In the genomic region with DNA sequence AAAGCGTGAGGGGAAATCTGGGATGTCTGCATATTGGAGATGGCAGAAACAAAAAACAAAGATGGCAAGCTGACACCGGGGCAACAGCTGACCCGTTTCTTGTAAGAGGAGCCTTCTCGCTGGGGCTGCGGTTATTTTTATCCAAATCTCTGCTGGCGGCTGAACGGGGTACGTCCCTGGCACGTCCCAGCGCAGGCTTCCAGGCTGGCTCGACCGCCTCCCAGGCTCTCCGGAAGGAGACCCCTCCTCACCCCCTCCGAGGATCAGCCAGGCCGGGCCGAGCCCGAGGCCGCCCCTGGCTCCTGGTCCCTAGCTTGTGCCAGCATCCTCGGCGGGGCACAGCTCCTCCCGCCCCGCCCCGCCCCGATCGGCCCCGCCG, we compare ENCODE assay signal across 8 cellular contexts. TPM values are rescaled to one million over a fixed set of nuclear protein-coding genes. Genes with fewer than 3 reads are reported as not detected.
A peak's percentile ranks its signal among the peaks of the same experiment; 100 is the strongest.
DNase-seq lines count a peak whose midpoint lies in the region; ATAC-seq and TF ChIP-seq lines count a peak whose summit lies in the region.
"Had no signal": no experiment of that assay in that cellular context is flagged by ENCODE, and none has a peak within 500 bp of the region (broad histone marks: within the 10 kb centered on the region; RNA-seq: fewer than 3 reads in every experiment).

No MANE protein-coding gene starts in this region.

- peak overlapping the region; percentile 89 for H3K4me2 ChIP-seq in fibroblast of lung (ENCODE audit: extremely low read depth, insufficient read depth, low read length)

- peaks cover 15 to 26% (median 23%) of the 10 kb centered on the region in 4 donors for H3K4me1 Mint-ChIP-seq in naive thymus-derived CD8-positive, alpha-beta T cell

- peak overlapping the region; percentile 82 to 89 (median 86) for H3K4me3 ChIP-seq in fibroblast of lung (replicated peaks in 1 of 4; ENCODE audit: control extremely low read depth in 1 of 4, insufficient read depth in 1 of 4, low read depth in 3 of 4, low read length in 4 of 4)

- no peaks in the 10 kb centered on the region for H3K9me3 Mint-ChIP-seq in naive thymus-derived CD8-positive, alpha-beta T cell

- TF ChIP-seq CTCF in GM10266 (IDR thresholded peaks at IDR 0.05; ENCODE audit: control insufficient read depth, insufficient read depth, low read depth, missing control alignments): no peak
- no peak for TF ChIP-seq CTCF in VCaP (conservative IDR thresholded peaks at IDR 0.05)
- TF ChIP-seq CTCF in fibroblast of lung (conservative IDR thresholded peaks at IDR 0.05 in 1 of 2, IDR thresholded peaks at IDR 0.05 in 1 of 2; ENCODE audit: low read depth in 1 of 2, low read length in 2 of 2): no peak

- H3K79me2 ChIP-seq in fibroblast of lung (ENCODE audit: control insufficient read depth, insufficient read depth, low read length): peaks cover 42% of the 10 kb centered on the region

- H3K4me1 ChIP-seq in fibroblast of lung (ENCODE audit: control insufficient read depth, extremely low read depth, insufficient read depth, low read length): peaks cover 2% of the 10 kb centered on the region

- DNase-seq in GM10266 (ENCODE audit: extremely low spot score) (peak; percentile 54), HT1080 (ENCODE audit: low read depth) (peak; percentile 31), fibroblast of lung (ENCODE audit: low read depth in 2 of 2) (peak; percentile 47 to 56), AML-193 (lab: John Stamatoyannopoulos, UW) (no peak)
- peak in 2 of 10 donors; percentile 4 to 31 for DNase-seq in naive thymus-derived CD8-positive, alpha-beta T cell

- peak overlapping the region; percentile 23 for H2AFZ ChIP-seq in fibroblast of lung (ENCODE audit: low read length)

- no peaks in the 10 kb centered on the region for H3K36me3 Mint-ChIP-seq in naive thymus-derived CD8-positive, alpha-beta T cell

- peak overlapping the region in 9 of 10 donors; percentile 25 to 87 (median 71) for H3K27ac Mint-ChIP-seq in naive thymus-derived CD8-positive, alpha-beta T cell

- H3K27me3 ChIP-seq in fibroblast of lung (ENCODE audit: control insufficient read depth, insufficient read depth, low read length): peaks cover 8% of the 10 kb centered on the region

- no peaks in the 10 kb centered on the region for H3K9me3 ChIP-seq in fibroblast of lung (ENCODE audit: control insufficient read depth, insufficient read depth, low read depth, low read length)

- H4K20me1 ChIP-seq in fibroblast of lung (ENCODE audit: control insufficient read depth, extremely low read depth, insufficient read depth, low read length): no peaks in the 10 kb centered on the region

- H3K9ac ChIP-seq in fibroblast of lung (ENCODE audit: insufficient read depth, low read length): peak overlapping the region; percentile 72

- peak overlapping the region; percentile 79 to 93 (median 86) for H3K4me3 Mint-ChIP-seq in naive thymus-derived CD8-positive, alpha-beta T cell

- ATAC-seq in GM21526 (IDR thresholded peaks at IDR 0.05; ENCODE audit: low FRiP score, unreplicated experiment): peak; percentile 58
- ATAC-seq in naive thymus-derived CD8-positive, alpha-beta T cell: peak; percentile 43

- POLR2A ChIA-PET in naive thymus-derived CD8-positive, alpha-beta T cell (lab: Charles Lee): interaction anchor here (1.8 kb wide), 1 partner anchor 194 kb away, joined by 16 read pairs; a partner anchor contains a TSS

- no peaks in the 10 kb centered on the region for H3K36me3 ChIP-seq in fibroblast of lung (ENCODE audit: control insufficient read depth, insufficient read depth, low read length)

- H3K27ac ChIP-seq in VCaP (peak overlapping the region; percentile 62), fibroblast of lung (ENCODE audit: insufficient read depth, low read length) (peak overlapping the region; percentile 60)
- H3K27ac ChIP-seq: epithelial cell of prostate had no signal

- H3K27me3 Mint-ChIP-seq in naive thymus-derived CD8-positive, alpha-beta T cell: peaks cover 6 to 29% (median 15%) of the 10 kb centered on the region in 5 donors

RNA-seq across cellular contexts. Expression of a gene that starts 0.4 kb away (rescaled TPM):
- total RNA-seq in HT1080 (2014; rRNA removed; shearing (Covaris generic)): 10.9 and 19.0 TPM in 2 replicates
- 19.8 and 22.6 TPM in 2 replicates for polyA plus RNA-seq in HT1080 (2015; cell fraction: cytosol; rRNA removed)
- 14.7 and 14.9 TPM in 2 replicates for polyA plus RNA-seq in HT1080 (2015; cell fraction: nucleus; rRNA removed)
- 24.9 and 45.9 TPM in 2 replicates for total RNA-seq in fibroblast of lung
- polyA plus RNA-seq in fibroblast of lung: 55.3 and 72.2 TPM in 2 replicates
- 44.9 and 53.3 TPM in 2 replicates for polyA plus RNA-seq in fibroblast of lung (2012)
- 9.6 and 10.5 TPM in 2 replicates for polyA minus RNA-seq in fibroblast of lung (ENCODE audit: low replicate concordance)
- 1 to 10 TPM; 6.4 to 7.3 TPM for total RNA-seq in naive thymus-derived CD8-positive, alpha-beta T cell
- 1 to 10 TPM; 3.5 to 6.5 (median 4.3) TPM for polyA plus RNA-seq in naive thymus-derived CD8-positive, alpha-beta T cell

RNA-seq across cellular contexts. Expression of a gene that starts 13.4 kb away (rescaled TPM):
- total RNA-seq in HT1080 (2014; rRNA removed; shearing (Covaris generic)): 2.2 and 3.3 TPM in 2 replicates
- polyA plus RNA-seq in HT1080 (2015; cell fraction: cytosol; rRNA removed): 2.1 and 2.6 TPM in 2 replicates
- polyA plus RNA-seq in HT1080 (2015; cell fraction: nucleus; rRNA removed): 4.3 and 4.6 TPM in 2 replicates
- 17.7 and 20.5 TPM in 2 replicates for total RNA-seq in fibroblast of lung
- 7.2 and 11.5 TPM in 2 replicates for polyA plus RNA-seq in fibroblast of lung
- polyA plus RNA-seq in fibroblast of lung (2012): 4.8 and 9.7 TPM in 2 replicates
- 8.2 and 14.3 TPM in 2 replicates for polyA minus RNA-seq in fibroblast of lung (ENCODE audit: low replicate concordance)
- total RNA-seq in naive thymus-derived CD8-positive, alpha-beta T cell: under 1 TPM in 1 of 2 experiments, not detected in 1; 0.44 TPM
- polyA plus RNA-seq in naive thymus-derived CD8-positive, alpha-beta T cell: not detected

RNA-seq across cellular contexts. Expression of a gene that starts 17.6 kb away (rescaled TPM):
- total RNA-seq in HT1080 (2014; rRNA removed; shearing (Covaris generic)): 0.07 TPM in 1 of 2 replicates, not detected in the other
- polyA plus RNA-seq in HT1080 (2015; cell fraction: cytosol; rRNA removed): not detected in 2 replicates
- polyA plus RNA-seq in HT1080 (2015; cell fraction: nucleus; rRNA removed): 0.19 and 0.32 TPM in 2 replicates
- total RNA-seq in fibroblast of lung: 0.51 and 0.83 TPM in 2 replicates
- 0.17 and 0.27 TPM in 2 replicates for polyA plus RNA-seq in fibroblast of lung
- 0.12 and 0.23 TPM in 2 replicates for polyA plus RNA-seq in fibroblast of lung (2012)
- polyA minus RNA-seq in fibroblast of lung (ENCODE audit: low replicate concordance): not detected in 2 replicates
- total RNA-seq in naive thymus-derived CD8-positive, alpha-beta T cell: under 1 TPM; 0.33 to 0.42 TPM
- under 1 TPM in 1 of 3 donors, not detected in 2; 0.08 TPM for polyA plus RNA-seq in naive thymus-derived CD8-positive, alpha-beta T cell

Comparison
In these comparisons a context has a peak if more than half of its experiments do, and no peak if none do; other contexts are left out.
1. DNase-seq: peak in GM10266 (single experiment), HT1080 (single experiment) and fibroblast of lung (2 of 2); none in AML-193 (0 of 2).